ENCODE assay signal across 2 cellular contexts in the genomic region with DNA sequence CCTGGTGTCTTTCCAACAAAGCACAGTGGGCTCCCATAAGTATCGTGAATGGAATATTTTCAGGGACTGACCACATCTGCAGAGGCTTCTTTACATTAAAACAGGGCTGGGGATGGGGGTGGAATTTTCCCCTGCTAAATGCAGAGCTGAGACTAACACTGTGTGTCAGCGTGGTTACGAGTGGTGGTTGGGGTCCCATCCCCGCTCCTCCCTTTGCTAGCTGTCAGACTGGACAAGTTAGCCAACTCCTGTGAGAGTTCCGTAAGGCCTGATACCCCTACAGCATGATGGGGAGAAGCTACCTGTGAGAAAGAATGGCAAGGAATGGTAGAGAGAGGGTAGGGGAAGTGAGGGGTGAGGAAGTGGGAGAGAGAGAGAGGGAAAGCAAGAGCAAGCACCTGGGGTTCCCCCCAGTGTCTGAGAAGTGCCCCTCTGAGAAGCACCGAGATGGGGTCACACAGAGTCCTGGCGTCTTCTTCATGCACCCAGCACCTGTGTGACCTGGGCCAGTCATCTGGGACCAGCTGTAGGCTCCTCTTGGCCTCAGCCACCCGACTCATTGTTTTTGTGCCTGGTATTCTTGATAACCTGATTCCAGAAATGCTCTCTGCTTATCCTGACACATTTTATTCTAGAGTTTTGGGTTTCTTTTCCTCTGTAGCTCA.
TF ChIP-seq lines count a peak whose summit lies in the region.

No MANE protein-coding gene starts in this region.

TF ChIP-seq in H1, 55 proteins besides CTCF, POLR2A, EP300 and RAD21:
- TF ChIP-seq SIX5 (IDR thresholded peaks at IDR 0.05; ENCODE audit: low read depth, low read length): no peak
- TF ChIP-seq TCF12 (IDR thresholded peaks at IDR 0.05; ENCODE audit: low read depth, low read length): no peak
- TF ChIP-seq, protein P1, sequence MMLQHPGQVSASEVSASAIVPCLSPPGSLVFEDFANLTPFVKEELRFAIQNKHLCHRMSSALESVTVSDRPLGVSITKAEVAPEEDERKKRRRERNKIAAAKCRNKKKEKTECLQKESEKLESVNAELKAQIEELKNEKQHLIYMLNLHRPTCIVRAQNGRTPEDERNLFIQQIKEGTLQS (IDR thresholded peaks at IDR 0.05; ENCODE audit: insufficient read depth, low read depth, low read length): no peak
TF ChIP-seq in H1: peak in this region for 0.

TF ChIP-seq in GM12891, 5 proteins besides CTCF, POLR2A, EP300 and RAD21:
- TF ChIP-seq PAX5 (IDR thresholded peaks at IDR 0.05; ENCODE audit: insufficient read depth, low read length, severe bottlenecking): no peak
- TF ChIP-seq POU2F2 (IDR thresholded peaks at IDR 0.05; ENCODE audit: low read depth, low read length): no peak
- TF ChIP-seq TAF1 (IDR thresholded peaks at IDR 0.05; ENCODE audit: low read depth, low read length): no peak
- TF ChIP-seq POLR2AphosphoS5 (IDR thresholded peaks at IDR 0.05; ENCODE audit: low read depth, low read length): no peak
- no peak for TF ChIP-seq SPI1 (IDR thresholded peaks at IDR 0.05; ENCODE audit: low read depth, low read length)
